Comparison of ENCODE assay signal across 22 cellular contexts in the genomic region with DNA sequence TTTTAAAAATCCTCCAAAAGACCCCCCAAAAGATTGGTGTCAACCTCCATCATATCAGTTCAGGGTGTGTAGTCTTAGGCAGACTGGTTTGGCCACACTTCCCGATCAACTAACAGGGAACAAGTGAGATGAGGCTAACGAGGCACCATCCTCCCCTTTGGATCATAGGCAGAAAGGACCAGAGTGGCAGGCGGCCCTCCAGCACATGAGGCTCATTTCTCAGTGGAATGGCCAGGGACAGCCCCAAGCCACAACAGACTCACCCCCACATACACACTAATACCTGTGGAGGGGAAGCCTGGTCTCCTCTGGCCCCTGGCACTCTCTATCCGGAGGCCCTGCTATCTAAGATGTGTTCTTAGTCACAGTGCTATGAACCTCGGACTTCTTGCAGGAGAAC. TPM values are rescaled to one million over a fixed set of nuclear protein-coding genes. Genes with fewer than 3 reads are reported as not detected.
"Had no signal": no experiment of that assay in that cellular context is flagged by ENCODE, and none has a peak within 500 bp of the region (broad histone marks: within the 10 kb centered on the region; RNA-seq: fewer than 3 reads in every experiment).

No MANE protein-coding gene starts in this region.

- ATAC-seq: activated CD4-positive, CD25-positive, alpha-beta regulatory T cell treated with anti-CD3 and anti-CD28 coated beads, Interleukin-2, amount 50 U/mL, for 24 hours; activated CD8-positive, alpha-beta T cell treated with anti-CD3 and anti-CD28 coated beads for 36 hours had no signal

- H3K9me3 Mint-ChIP-seq: activated CD8-positive, alpha-beta T cell treated with anti-CD3 and anti-CD28 coated beads for 36 hours; activated naive CD4-positive, alpha-beta T cell treated with anti-CD3 and anti-CD28 coated beads, Interleukin-2, amount 50 U/mL, for 24 hours; T-helper 1 cell treated with Interleukin-12 subunit alpha and Interleukin-12 subunit beta and Interleukin-4 antibody, amounts not matched to agents 30 μg/mL and 1 μg/mL, for 36 hours had no signal

- H3K27ac Mint-ChIP-seq: activated CD8-positive, alpha-beta T cell treated with anti-CD3 and anti-CD28 coated beads for 36 hours; brain; T-helper 1 cell treated with Interleukin-12 subunit alpha and Interleukin-12 subunit beta and Interleukin-4 antibody, amounts not matched to agents 30 μg/mL and 1 μg/mL, for 36 hours had no signal

- H3K4me3 Mint-ChIP-seq: activated CD8-positive, alpha-beta T cell treated with anti-CD3 and anti-CD28 coated beads for 36 hours; activated naive CD4-positive, alpha-beta T cell treated with anti-CD3 and anti-CD28 coated beads, Interleukin-2, amount 50 U/mL, for 24 hours; brain; T-helper 1 cell treated with Interleukin-12 subunit alpha and Interleukin-12 subunit beta and Interleukin-4 antibody, amounts not matched to agents 30 μg/mL and 1 μg/mL, for 36 hours had no signal

- H3K27me3 Mint-ChIP-seq: activated CD8-positive, alpha-beta T cell treated with anti-CD3 and anti-CD28 coated beads for 36 hours; activated naive CD4-positive, alpha-beta T cell treated with anti-CD3 and anti-CD28 coated beads, Interleukin-2, amount 50 U/mL, for 24 hours; brain had no signal

- FAIRE-seq: astrocyte, colon, RCC 7860 had no signal

- DNase-seq: activated CD4-positive, alpha-beta T cell treated with anti-CD3 and anti-CD28 coated beads for 4 hours; activated CD8-positive, alpha-beta memory T cell treated with anti-CD3 and anti-CD28 coated beads, Interleukin-2, amount 50 U/mL, for 48 hours; activated CD8-positive, alpha-beta T cell treated with anti-CD3 and anti-CD28 coated beads for 36 hours; activated effector memory CD4-positive, alpha-beta T cell treated with Interleukin-2 at 50 U/mL for 16 hours; activated naive CD4-positive, alpha-beta T cell; activated T-cell treated with anti-CD3 and anti-CD28 coated beads, Interleukin-2, amount 50 U/mL, for 1 hour; amygdala; NCI-H1048; NCI-H146; NCI-H187 treated with DMSO at 0.1 percent for 48 hours; NCI-H2081 treated with DMSO at 0.1 percent for 48 hours; NCI-H446; NCI-H524; SHP77 treated with DMSO at 0.1 percent for 48 hours had no signal

- H3K36me3 Mint-ChIP-seq: activated naive CD4-positive, alpha-beta T cell treated with anti-CD3 and anti-CD28 coated beads, Interleukin-2, amount 50 U/mL, for 24 hours; brain had no signal

RNA-seq across cellular contexts. Expression of a gene that starts 29.5 kb away (rescaled TPM):
- total RNA-seq: activated CD8-positive, alpha-beta T cell treated with anti-CD3 and anti-CD28 coated beads for 36 hours; astrocyte; SK-MEL-5 had no signal
